Comparison of ENCODE assay signal across 39 cellular contexts in the genomic region with DNA sequence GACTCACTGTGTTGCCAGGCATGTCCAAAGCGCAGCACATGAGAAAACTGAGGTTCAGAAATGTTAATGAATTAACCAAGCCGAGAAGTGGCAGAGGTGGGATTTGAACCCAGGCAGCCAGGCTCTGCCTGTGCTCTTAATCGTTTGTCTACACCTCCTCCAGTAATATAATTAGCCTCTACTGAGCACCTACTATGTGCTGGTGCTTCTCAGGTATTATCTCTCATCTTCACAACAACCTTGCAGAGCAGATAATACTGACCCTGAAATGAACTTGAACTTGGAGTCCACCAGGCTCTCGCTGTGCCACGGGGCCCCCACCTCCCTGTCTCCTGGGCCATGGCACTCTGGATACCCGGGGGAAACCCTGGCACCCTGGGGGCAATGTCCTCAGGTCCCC. TPM values are rescaled to one million over a fixed set of nuclear protein-coding genes. Genes with fewer than 3 reads are reported as not detected.
"Had no signal": no experiment of that assay in that cellular context is flagged by ENCODE, and none has a peak within 500 bp of the region (broad histone marks: within the 10 kb centered on the region; RNA-seq: fewer than 3 reads in every experiment).

No MANE protein-coding gene starts in this region.

- H3K27me3 ChIP-seq: adrenal gland, body of pancreas, brain microvascular endothelial cell had no signal

- H3K4me1 Mint-ChIP-seq: activated B cell treated with CpG ODN at 0.5 μM for 24 hours; activated CD4-positive, alpha-beta T cell treated with anti-CD3 and anti-CD28 coated beads, Interleukin-2, amount 10 ng/mL, durations not matched to agents 24 days and 14 days; activated naive CD8-positive, alpha-beta T cell treated with anti-CD3 and anti-CD28 coated beads for 36 hours; activated T-helper 17 cell treated with anti-CD3 and anti-CD28 coated beads, Interleukin-2, amount 50 U/mL, for 72 hours had no signal

- DNase-seq: activated B cell treated with CpG ODN at 0.5 μM for 24 hours; activated CD4-positive, alpha-beta memory T cell treated with anti-CD3 and anti-CD28 coated beads for 36 hours; activated CD4-positive, alpha-beta T cell treated with anti-CD3 and anti-CD28 coated beads for 4 hours; activated CD4-positive, alpha-beta T cell treated with anti-CD3 and anti-CD28 coated beads, Interleukin-2, amount 10 ng/mL, durations not matched to agents 24 days and 14 days; activated CD4-positive, alpha-beta T cell treated with anti-CD3 and anti-CD28 coated beads, Interleukin-2, amount 50 U/mL, for 1 hour; activated CD4-positive, alpha-beta T cell treated with anti-CD3 and anti-CD28 coated beads, Interleukin-2, amount 50 U/mL, for 4 hours; activated CD4-positive, CD25-positive, alpha-beta regulatory T cell treated with anti-CD3 and anti-CD28 coated beads, Interleukin-2, amount 50 U/mL, for 72 hours; activated CD8-positive, alpha-beta memory T cell treated with anti-CD3 and anti-CD28 coated beads, Interleukin-2, amount 50 U/mL, for 4 hours; activated CD8-positive, alpha-beta T cell treated with anti-CD3 and anti-CD28 coated beads for 36 hours; activated effector memory CD4-positive, alpha-beta T cell treated with anti-CD3 and anti-CD28 coated beads, Interleukin-2, amount 50 U/mL, for 16 hours; activated gamma-delta T cell treated with Interleukin-2 at 50 U/mL for 16 hours; activated naive CD4-positive, alpha-beta T cell; activated naive CD4-positive, alpha-beta T cell treated with anti-CD3 and anti-CD28 coated beads for 36 hours; activated naive CD4-positive, alpha-beta T cell treated with anti-CD3 and anti-CD28 coated beads, Interleukin-2, amount 50 U/mL, for 16 hours; activated naive CD8-positive, alpha-beta T cell treated with anti-CD3 and anti-CD28 coated beads for 36 hours; activated T-cell treated with anti-CD3 and anti-CD28 coated beads for 4 hours; activated T-cell treated with anti-CD3 and anti-CD28 coated beads, Interleukin-2, amount 50 U/mL, for 1 hour; activated T-cell treated with anti-CD3 and anti-CD28 coated beads, Interleukin-2, amount 50 U/mL, for 4 hours; activated T-cell treated with anti-CD3 and anti-CD28 coated beads, Interleukin-2, amount 50 U/mL, for 72 hours; adrenal gland; amniotic stem cell; aorta; body of pancreas; brain microvascular endothelial cell; central memory CD4-positive, alpha-beta T cell; T-helper 1 cell; T-helper 2 cell; T-helper 9 cell had no signal

- H3K4me1 ChIP-seq: adrenal gland, body of pancreas, breast epithelium had no signal

- H3K4me3 ChIP-seq: adrenal gland, body of pancreas, breast epithelium had no signal

- H3K36me3 Mint-ChIP-seq: activated CD4-positive, alpha-beta memory T cell treated with anti-CD3 and anti-CD28 coated beads for 36 hours; activated naive CD4-positive, alpha-beta T cell treated with anti-CD3 and anti-CD28 coated beads, Interleukin-2, amount 50 U/mL, for 72 hours; activated naive CD8-positive, alpha-beta T cell treated with anti-CD3 and anti-CD28 coated beads for 36 hours had no signal

- H3K9me3 Mint-ChIP-seq: activated B cell treated with CpG ODN at 0.5 μM for 24 hours; activated CD4-positive, alpha-beta memory T cell treated with anti-CD3 and anti-CD28 coated beads for 36 hours; activated CD4-positive, alpha-beta T cell treated with anti-CD3 and anti-CD28 coated beads, Interleukin-2, amount 10 ng/mL, durations not matched to agents 24 days and 14 days; activated CD8-positive, alpha-beta T cell treated with anti-CD3 and anti-CD28 coated beads for 36 hours; activated naive CD4-positive, alpha-beta T cell treated with anti-CD3 and anti-CD28 coated beads for 36 hours; activated naive CD4-positive, alpha-beta T cell treated with anti-CD3 and anti-CD28 coated beads, Interleukin-2, amount 50 U/mL, for 72 hours; activated naive CD8-positive, alpha-beta T cell treated with anti-CD3 and anti-CD28 coated beads for 36 hours; activated T-cell treated with anti-CD3 and anti-CD28 coated beads, Interleukin-2, amount 50 U/mL, for 4 hours; activated T-cell treated with anti-CD3 and anti-CD28 coated beads, Interleukin-2, amount 50 U/mL, for 72 hours; activated T-helper 1 cell treated with anti-CD3 and anti-CD28 coated beads, Interleukin-12 subunit alpha, Interleukin-12 subunit beta, Interleukin-2, Interleukin-4 antibody, amounts not matched to agents 30 ng/mL and 10 ng/mL and 1 ng/mL, durations not matched to agents 14 hours and 24 hours and 36 hours; activated T-helper 17 cell treated with anti-CD3 and anti-CD28 coated beads, Interleukin-2, amount 50 U/mL, for 72 hours; T-helper 1 cell treated with Interleukin-12 subunit alpha and Interleukin-12 subunit beta and Interleukin-4 antibody, amounts not matched to agents 30 μg/mL and 1 μg/mL, for 36 hours; T-helper 2 cell treated with Interferon-gamma antibody and Interleukin-4, amounts not matched to agents 5 μg/mL and 100 μg/mL, for 36 hours had no signal

- H3K4me3 Mint-ChIP-seq: activated B cell treated with CpG ODN at 0.5 μM for 24 hours; activated CD4-positive, alpha-beta memory T cell treated with anti-CD3 and anti-CD28 coated beads for 36 hours; activated CD4-positive, alpha-beta T cell treated with anti-CD3 and anti-CD28 coated beads, Interleukin-2, amount 10 ng/mL, durations not matched to agents 24 days and 14 days; activated CD8-positive, alpha-beta T cell treated with anti-CD3 and anti-CD28 coated beads for 36 hours; activated naive CD4-positive, alpha-beta T cell treated with anti-CD3 and anti-CD28 coated beads for 36 hours; activated naive CD8-positive, alpha-beta T cell treated with anti-CD3 and anti-CD28 coated beads for 36 hours; activated T-cell treated with anti-CD3 and anti-CD28 coated beads, Interleukin-2, amount 50 U/mL, for 4 hours; activated T-cell treated with anti-CD3 and anti-CD28 coated beads, Interleukin-2, amount 50 U/mL, for 72 hours; activated T-helper 1 cell treated with anti-CD3 and anti-CD28 coated beads, Interleukin-12 subunit alpha, Interleukin-12 subunit beta, Interleukin-2, Interleukin-4 antibody, amounts not matched to agents 30 ng/mL and 10 ng/mL and 1 ng/mL, durations not matched to agents 14 hours and 24 hours and 36 hours; activated T-helper 17 cell treated with anti-CD3 and anti-CD28 coated beads, Interleukin-2, amount 50 U/mL, for 72 hours; T-helper 1 cell treated with Interleukin-12 subunit alpha and Interleukin-12 subunit beta and Interleukin-4 antibody, amounts not matched to agents 30 μg/mL and 1 μg/mL, for 36 hours; T-helper 2 cell treated with Interferon-gamma antibody and Interleukin-4, amounts not matched to agents 5 μg/mL and 100 μg/mL, for 36 hours had no signal

- H3K27me3 Mint-ChIP-seq: activated CD4-positive, alpha-beta T cell treated with anti-CD3 and anti-CD28 coated beads, Interleukin-2, amount 10 ng/mL, durations not matched to agents 24 days and 14 days had no signal

- H3K27ac ChIP-seq: adrenal gland, body of pancreas, brain microvascular endothelial cell, breast epithelium, VCaP had no signal

- H3K27ac Mint-ChIP-seq: activated B cell treated with CpG ODN at 0.5 μM for 24 hours; activated CD4-positive, alpha-beta memory T cell treated with anti-CD3 and anti-CD28 coated beads for 36 hours; activated CD4-positive, alpha-beta T cell treated with anti-CD3 and anti-CD28 coated beads, Interleukin-2, amount 10 ng/mL, durations not matched to agents 24 days and 14 days; activated CD8-positive, alpha-beta T cell treated with anti-CD3 and anti-CD28 coated beads for 36 hours; activated naive CD4-positive, alpha-beta T cell treated with anti-CD3 and anti-CD28 coated beads for 36 hours; activated naive CD4-positive, alpha-beta T cell treated with anti-CD3 and anti-CD28 coated beads, Interleukin-2, amount 50 U/mL, for 72 hours; activated naive CD8-positive, alpha-beta T cell treated with anti-CD3 and anti-CD28 coated beads for 36 hours; activated T-cell treated with anti-CD3 and anti-CD28 coated beads, Interleukin-2, amount 50 U/mL, for 72 hours; activated T-helper 1 cell treated with anti-CD3 and anti-CD28 coated beads, Interleukin-12 subunit alpha, Interleukin-12 subunit beta, Interleukin-2, Interleukin-4 antibody, amounts not matched to agents 30 ng/mL and 10 ng/mL and 1 ng/mL, durations not matched to agents 14 hours and 24 hours and 36 hours; activated T-helper 17 cell treated with anti-CD3 and anti-CD28 coated beads, Interleukin-2, amount 50 U/mL, for 72 hours; T-helper 1 cell treated with Interleukin-12 subunit alpha and Interleukin-12 subunit beta and Interleukin-4 antibody, amounts not matched to agents 30 μg/mL and 1 μg/mL, for 36 hours; T-helper 2 cell treated with Interferon-gamma antibody and Interleukin-4, amounts not matched to agents 5 μg/mL and 100 μg/mL, for 36 hours had no signal

- H3K9me3 ChIP-seq: adrenal gland, body of pancreas, breast epithelium had no signal

- ATAC-seq: activated CD8-positive, alpha-beta T cell treated with anti-CD3 and anti-CD28 coated beads for 36 hours; activated naive CD4-positive, alpha-beta T cell treated with anti-CD3 and anti-CD28 coated beads, Interleukin-2, amount 50 U/mL, for 72 hours; activated T-cell treated with anti-CD3 and anti-CD28 coated beads, Interleukin-2, amount 50 U/mL, for 4 hours; activated T-cell treated with anti-CD3 and anti-CD28 coated beads, Interleukin-2, amount 50 U/mL, for 72 hours; activated T-helper 17 cell treated with anti-CD3 and anti-CD28 coated beads, Interleukin-2, amount 50 U/mL, for 72 hours; body of pancreas had no signal

- H3K36me3 ChIP-seq: adrenal gland, brain microvascular endothelial cell, breast epithelium had no signal

RNA-seq across cellular contexts. Expression of gene TAS1R2, which starts 56.1 kb away (rescaled TPM):
- total RNA-seq: activated B cell treated with CpG ODN at 0.5 μM for 24 hours; activated CD4-positive, alpha-beta memory T cell treated with anti-CD3 and anti-CD28 coated beads for 36 hours; activated CD4-positive, alpha-beta T cell treated with anti-CD3 and anti-CD28 coated beads, Interleukin-2, amount 10 ng/mL, durations not matched to agents 24 days and 14 days; activated CD8-positive, alpha-beta memory T cell treated with anti-CD3 and anti-CD28 coated beads for 36 hours; activated CD8-positive, alpha-beta T cell treated with anti-CD3 and anti-CD28 coated beads for 36 hours; activated naive CD4-positive, alpha-beta T cell treated with anti-CD3 and anti-CD28 coated beads for 36 hours; activated naive CD4-positive, alpha-beta T cell treated with anti-CD3 and anti-CD28 coated beads, Interleukin-2, amount 50 U/mL, for 72 hours; activated naive CD8-positive, alpha-beta T cell treated with anti-CD3 and anti-CD28 coated beads for 36 hours; activated T-cell treated with anti-CD3 and anti-CD28 coated beads, Interleukin-2, amount 50 U/mL, for 4 hours; activated T-cell treated with anti-CD3 and anti-CD28 coated beads, Interleukin-2, amount 50 U/mL, for 72 hours; activated T-helper 1 cell treated with anti-CD3 and anti-CD28 coated beads, Interleukin-12 subunit alpha, Interleukin-12 subunit beta, Interleukin-2, Interleukin-4 antibody, amounts not matched to agents 30 ng/mL and 10 ng/mL and 1 ng/mL, durations not matched to agents 14 hours and 24 hours and 36 hours; activated T-helper 17 cell treated with anti-CD3 and anti-CD28 coated beads, Interleukin-2, amount 50 U/mL, for 72 hours; adrenal gland; aorta; astrocyte; body of pancreas; breast epithelium; cardiac septum; cerebellum had no signal
